In genomic region chr13:33114146-33114545, GRCh38 we compare ENCODE assay signal across 28 cellular contexts.
"Had no signal": no experiment of that assay in that cellular context is flagged by ENCODE, and none has a peak within 500 bp of the region (broad histone marks: within the 10 kb centered on the region; RNA-seq: fewer than 3 reads in every experiment).

No MANE protein-coding gene starts in this region.

- H3K27ac Mint-ChIP-seq: activated CD8-positive, alpha-beta memory T cell treated with anti-CD3 and anti-CD28 coated beads, Interleukin-2, amount 10 ng/mL, durations not matched to agents 7 days and 5 days; activated naive CD4-positive, alpha-beta T cell treated with anti-CD3 and anti-CD28 coated beads, Interleukin-2, amount 50 U/mL, for 24 hours; activated T-cell treated with anti-CD3 and anti-CD28 coated beads, Interleukin-2, amount 50 U/mL, for 24 hours; activated T-helper 1 cell treated with anti-CD3 and anti-CD28 coated beads, Interleukin-12 subunit alpha, Interleukin-12 subunit beta, Interleukin-2, Interleukin-4 antibody, amounts not matched to agents 30 ng/mL and 10 ng/mL and 1 ng/mL, durations not matched to agents 14 hours and 24 hours and 36 hours; WTC11 had no signal

- H3K4me3 Mint-ChIP-seq: activated CD8-positive, alpha-beta memory T cell treated with anti-CD3 and anti-CD28 coated beads, Interleukin-2, amount 10 ng/mL, durations not matched to agents 7 days and 5 days; activated naive CD4-positive, alpha-beta T cell treated with anti-CD3 and anti-CD28 coated beads, Interleukin-2, amount 50 U/mL, for 24 hours; activated T-cell treated with anti-CD3 and anti-CD28 coated beads, Interleukin-2, amount 50 U/mL, for 24 hours; activated T-helper 1 cell treated with anti-CD3 and anti-CD28 coated beads, Interleukin-12 subunit alpha, Interleukin-12 subunit beta, Interleukin-2, Interleukin-4 antibody, amounts not matched to agents 30 ng/mL and 10 ng/mL and 1 ng/mL, durations not matched to agents 14 hours and 24 hours and 36 hours; WTC11 had no signal

- H3K4me1 ChIP-seq: SJCRH30 had no signal

- DNase-seq: activated CD4-positive, alpha-beta T cell treated with anti-CD3 and anti-CD28 coated beads for 48 hours; activated CD4-positive, alpha-beta T cell treated with anti-CD3 and anti-CD28 coated beads, Interleukin-2, amount 50 U/mL, for 48 hours; activated CD4-positive, CD25-positive, alpha-beta regulatory T cell treated with anti-CD3 and anti-CD28 coated beads, Interleukin-2, amount 50 U/mL, for 72 hours; activated CD8-positive, alpha-beta memory T cell treated with anti-CD3 and anti-CD28 coated beads, Interleukin-2, amount 10 ng/mL, durations not matched to agents 7 days and 5 days; activated effector memory CD4-positive, alpha-beta T cell treated with Interleukin-2 at 50 U/mL for 16 hours; activated naive CD4-positive, alpha-beta T cell; activated T-cell treated with anti-CD3 and anti-CD28 coated beads, Interleukin-2, amount 50 U/mL, for 24 hours; amniotic stem cell; body of pancreas; central memory CD4-positive, alpha-beta T cell; NCI-H1048; NCI-H1694; NCI-H2029 treated with DMSO at 0.1 percent for 48 hours; NCI-H345; NCI-H510A treated with DMSO at 0.1 percent for 48 hours; NCI-H69; NK-92 treated with Interleukin-12 subunit alpha and Interleukin-12 subunit beta, amount 100 ng/mL, for 24 hours; OCI-M1; Right ventricle myocardium superior; SJCRH30; SK-N-SH; SW 1271 had no signal

- H3K9me3 Mint-ChIP-seq: activated naive CD4-positive, alpha-beta T cell treated with anti-CD3 and anti-CD28 coated beads, Interleukin-2, amount 50 U/mL, for 24 hours; activated T-cell treated with anti-CD3 and anti-CD28 coated beads, Interleukin-2, amount 50 U/mL, for 24 hours; activated T-helper 1 cell treated with anti-CD3 and anti-CD28 coated beads, Interleukin-12 subunit alpha, Interleukin-12 subunit beta, Interleukin-2, Interleukin-4 antibody, amounts not matched to agents 30 ng/mL and 10 ng/mL and 1 ng/mL, durations not matched to agents 14 hours and 24 hours and 36 hours; WTC11 had no signal

- H3K9ac ChIP-seq: SK-N-SH had no signal

- H3K27me3 ChIP-seq: ascending aorta, body of pancreas, SJCRH30 had no signal

- H3K36me3 Mint-ChIP-seq: activated CD8-positive, alpha-beta memory T cell treated with anti-CD3 and anti-CD28 coated beads, Interleukin-2, amount 10 ng/mL, durations not matched to agents 7 days and 5 days; activated naive CD4-positive, alpha-beta T cell treated with anti-CD3 and anti-CD28 coated beads, Interleukin-2, amount 50 U/mL, for 24 hours; WTC11 had no signal

- H3K4me3 ChIP-seq: ascending aorta, body of pancreas, SJCRH30 had no signal

- ATAC-seq: activated CD8-positive, alpha-beta memory T cell treated with anti-CD3 and anti-CD28 coated beads, Interleukin-2, amount 10 ng/mL, durations not matched to agents 7 days and 5 days; body of pancreas; Panc1; WTC11 had no signal

- H3K4me1 Mint-ChIP-seq: activated CD8-positive, alpha-beta memory T cell treated with anti-CD3 and anti-CD28 coated beads, Interleukin-2, amount 10 ng/mL, durations not matched to agents 7 days and 5 days; activated naive CD4-positive, alpha-beta T cell treated with anti-CD3 and anti-CD28 coated beads, Interleukin-2, amount 50 U/mL, for 24 hours had no signal

- H3K27ac ChIP-seq: body of pancreas, RWPE1, SJCRH30 had no signal
